In genomic region chr3:10792208-10792607, GRCh38 we compare ENCODE assay signal across 10 cellular contexts. TPM values are rescaled to one million over a fixed set of nuclear protein-coding genes. Genes with fewer than 3 reads are reported as not detected.
"Had no signal": no experiment of that assay in that cellular context is flagged by ENCODE, and none has a peak within 500 bp of the region (broad histone marks: within the 10 kb centered on the region; RNA-seq: fewer than 3 reads in every experiment).

No MANE protein-coding gene starts in this region.

- H3K27ac ChIP-seq: GM23248 had no signal

- H2AFZ ChIP-seq: GM23248, GM23338 had no signal

- FAIRE-seq: H1, H54 had no signal

- H3K9me3 ChIP-seq: HAP-1 had no signal

- DNase-seq: GM23248, GOT3, H7, H9, HCEC 1CT, HFFc6 had no signal

- H3K36me3 ChIP-seq: HAP-1 had no signal

- H3K4me1 ChIP-seq: HAP-1 had no signal

- H3K9ac ChIP-seq: GM23248 had no signal

- H3K4me2 ChIP-seq: GM23338 had no signal

- H3K4me3 ChIP-seq: GM23248, GM23338, HAP-1 had no signal

- ATAC-seq: GM23338 had no signal

RNA-seq across cellular contexts. Expression of gene SLC6A11, which starts 23.8 kb away (rescaled TPM):
- total RNA-seq: GM23248 had no signal
- polyA plus RNA-seq: GM23248 had no signal
